14 cellular contexts compared by ENCODE assay signal in genomic region chr1:28026329-28026728, GRCh38.
DNase-seq lines count a peak whose midpoint lies in the region; ATAC-seq and TF ChIP-seq lines count a peak whose summit lies in the region.
"Had no signal": no experiment of that assay in that cellular context is flagged by ENCODE, and none has a peak within 500 bp of the region (broad histone marks: within the 10 kb centered on the region; RNA-seq: fewer than 3 reads in every experiment).

No MANE protein-coding gene starts in this region.

- ATAC-seq in WTC11 = no peak
- no peak for ATAC-seq in effector memory CD8-positive, alpha-beta T cell (replicated peaks)
- ATAC-seq in GM21447 (IDR thresholded peaks at IDR 0.05; ENCODE audit: unreplicated experiment) = no peak
- ATAC-seq: HepG2 had no signal

- no peaks in the 10 kb centered on the region for H3K27me3 Mint-ChIP-seq in activated T-cell treated with anti-CD3 and anti-CD28 coated beads, Interleukin-2, amount 50 U/mL, for 24 hours
- H3K27me3 Mint-ChIP-seq in WTC11 (ENCODE audit: low read depth) = no peaks in the 10 kb centered on the region
- no peaks in the 10 kb centered on the region for H3K27me3 Mint-ChIP-seq in effector memory CD8-positive, alpha-beta T cell
- H3K27me3 Mint-ChIP-seq in MCF 10A (ENCODE audit: insufficient read depth, unreplicated experiment) = no peaks in the 10 kb centered on the region
- H3K27me3 Mint-ChIP-seq: CD8-positive, alpha-beta memory T cell had no signal

- no peak for TF ChIP-seq POLR2A in thyroid gland (IDR thresholded peaks at IDR 0.05)

- no peak overlapping the region for H3K4me3 ChIP-seq in thyroid gland (replicated peaks in 1 of 3)

- intact Hi-C loops in thyroid gland (cut with DNase I) (loop anchor here (10.0 kb wide), 1 partner anchor 58 kb away; the partner anchor contains the start of gene EYA3), MCF 10A (cut with micrococcal nuclease) (no loop called here)

- peak overlapping the region; percentile 33 to 51 (median 42) for H3K27ac ChIP-seq in thyroid gland
- H3K27ac ChIP-seq: 22Rv1 had no signal

- H3K4me1 Mint-ChIP-seq in activated T-cell treated with anti-CD3 and anti-CD28 coated beads, Interleukin-2, amount 50 U/mL, for 24 hours (ENCODE audit: low read depth) = peaks cover 1% of the 10 kb centered on the region
- H3K4me1 Mint-ChIP-seq in WTC11 (peaks cover 2% of the 10 kb centered on the region), MCF 10A (ENCODE audit: insufficient read depth, unreplicated experiment) (peaks cover under 1% of the 10 kb centered on the region)
- peaks cover 6 to 22% of the 10 kb centered on the region in 2 donors for H3K4me1 Mint-ChIP-seq in effector memory CD8-positive, alpha-beta T cell (ENCODE audit: low read depth in 2 of 2)

- peaks cover 47% of the 10 kb centered on the region for H3K36me3 Mint-ChIP-seq in activated T-cell treated with anti-CD3 and anti-CD28 coated beads, Interleukin-2, amount 50 U/mL, for 24 hours (ENCODE audit: low read depth)
- H3K36me3 Mint-ChIP-seq in WTC11 (no peaks in the 10 kb centered on the region), MCF 10A (ENCODE audit: insufficient read depth, unreplicated experiment) (peaks cover 22% of the 10 kb centered on the region)
- H3K36me3 Mint-ChIP-seq in effector memory CD8-positive, alpha-beta T cell (ENCODE audit: insufficient read depth) = peaks cover 8% of the 10 kb centered on the region

- 71 to 74% methylated on average over 3 of the region's 3 CpGs for WGBS in thyroid gland, 2 donors

- POLR2A ChIA-PET in WTC11 (lab: Charles Lee) = no interaction called here
- POLR2A ChIA-PET in MCF 10A (lab: Yijun Ruan, JAX) = no interaction called here

- BruUV-seq in MCF 10A (replicated peaks; lab: Mats Ljungman, UMichigan) = no TSS peak

- no peak overlapping the region for H3K4me3 Mint-ChIP-seq in activated T-cell treated with anti-CD3 and anti-CD28 coated beads, Interleukin-2, amount 50 U/mL, for 24 hours
- H3K4me3 Mint-ChIP-seq in WTC11 (no peak overlapping the region), MCF 10A (ENCODE audit: unreplicated experiment) (no peak overlapping the region)
- H3K4me3 Mint-ChIP-seq in effector memory CD8-positive, alpha-beta T cell = no peak overlapping the region
- H3K4me3 Mint-ChIP-seq: CD8-positive, alpha-beta memory T cell had no signal

- H3K4me1 ChIP-seq in thyroid gland = peaks cover 0 to 19% of the 10 kb centered on the region in 2 donors

- peak overlapping the region; percentile 57 for H3K27ac Mint-ChIP-seq in activated T-cell treated with anti-CD3 and anti-CD28 coated beads, Interleukin-2, amount 50 U/mL, for 24 hours
- H3K27ac Mint-ChIP-seq in WTC11 (no peak overlapping the region), MCF 10A (ENCODE audit: low read depth, unreplicated experiment) (no peak overlapping the region)
- peak overlapping the region; percentile 41 to 81 for H3K27ac Mint-ChIP-seq in effector memory CD8-positive, alpha-beta T cell

- no peaks in the 10 kb centered on the region for H3K9me3 Mint-ChIP-seq in activated T-cell treated with anti-CD3 and anti-CD28 coated beads, Interleukin-2, amount 50 U/mL, for 24 hours
- no peaks in the 10 kb centered on the region for H3K9me3 Mint-ChIP-seq in WTC11
- H3K9me3 Mint-ChIP-seq in effector memory CD8-positive, alpha-beta T cell = no peaks in the 10 kb centered on the region
- H3K9me3 Mint-ChIP-seq in MCF 10A (ENCODE audit: unreplicated experiment) = no peaks in the 10 kb centered on the region
- H3K9me3 Mint-ChIP-seq: CD8-positive, alpha-beta memory T cell had no signal

- peaks cover 0 to 6% of the 10 kb centered on the region in 2 donors for H3K36me3 ChIP-seq in thyroid gland

- H3K27me3 ChIP-seq in thyroid gland = no peaks in the 10 kb centered on the region

- TF ChIP-seq CTCF in WTC11 (IDR thresholded peaks at IDR 0.05) (no peak), thyroid gland (IDR thresholded peaks at IDR 0.05) (no peak), MCF 10A (IDR thresholded peaks at IDR 0.05; ENCODE audit: unreplicated experiment) (no peak)

- CTCF ChIA-PET in WTC11 (lab: Charles Lee) = interaction anchor here (0.7 kb wide), 1 partner anchor 249 kb away, joined by 3 read pairs; no protein-coding TSS in a partner anchor
- CTCF ChIA-PET in MCF 10A (lab: Yijun Ruan, JAX) = no interaction called here

- H3K9me3 ChIP-seq in thyroid gland = no peaks in the 10 kb centered on the region
- H3K9me3 ChIP-seq: Caco-2 had no signal

- no peak for DNase-seq in activated T-cell treated with anti-CD3 and anti-CD28 coated beads, Interleukin-2, amount 50 U/mL, for 24 hours
- no peak for DNase-seq in activated T-cell treated with anti-CD3 and anti-CD28 coated beads for 4 hours
- DNase-seq in WTC11 (ENCODE audit: low spot score) = no peak
- no peak for DNase-seq in effector memory CD8-positive, alpha-beta T cell
- peak; percentile 32 to 48 for DNase-seq in thyroid gland
- no peak for DNase-seq in GDM1 (lab: John Stamatoyannopoulos, UW)
- DNase-seq in MCF 10A (ENCODE audit: unreplicated experiment) = no peak
- DNase-seq: Caco-2; CD8-positive, alpha-beta memory T cell; DND-41; GF-D8 had no signal

TF ChIP-seq in WTC11, 78 proteins besides CTCF, POLR2A, EP300 and RAD21:
- TF ChIP-seq ZBTB43 (CRISPR knock-in tag; IDR thresholded peaks at IDR 0.05) = no peak
- TF ChIP-seq ZNF121 (CRISPR knock-in tag; IDR thresholded peaks at IDR 0.05) = 0 out of 2 replicates have a peak, but pooled peaks have one; percentile 22
- TF ChIP-seq E2F1 (CRISPR knock-in tag; IDR thresholded peaks at IDR 0.05) = no peak
- TF ChIP-seq USF2 (CRISPR knock-in tag; IDR thresholded peaks at IDR 0.05) = no peak
- no peak for TF ChIP-seq ATF3 (CRISPR knock-in tag; conservative IDR thresholded peaks at IDR 0.05)

Comparison
In these comparisons a context has a peak if more than half of its experiments do, and no peak if none do; other contexts are left out.
1. DNase-seq: peak in thyroid gland (2 of 2); none in activated T-cell treated with anti-CD3 and anti-CD28 coated beads, Interleukin-2, amount 50 U/mL, for 24 hours (single experiment), activated T-cell treated with anti-CD3 and anti-CD28 coated beads for 4 hours (single experiment), WTC11 (single experiment), effector memory CD8-positive, alpha-beta T cell (0 of 3), GDM1 (single experiment) and MCF 10A (single experiment).
2. H3K27ac Mint-ChIP-seq: peak in activated T-cell treated with anti-CD3 and anti-CD28 coated beads, Interleukin-2, amount 50 U/mL, for 24 hours (single experiment) and effector memory CD8-positive, alpha-beta T cell (2 of 2); none in WTC11 (single experiment) and MCF 10A (single experiment).